9 cellular contexts compared by ENCODE assay signal in the genomic region with DNA sequence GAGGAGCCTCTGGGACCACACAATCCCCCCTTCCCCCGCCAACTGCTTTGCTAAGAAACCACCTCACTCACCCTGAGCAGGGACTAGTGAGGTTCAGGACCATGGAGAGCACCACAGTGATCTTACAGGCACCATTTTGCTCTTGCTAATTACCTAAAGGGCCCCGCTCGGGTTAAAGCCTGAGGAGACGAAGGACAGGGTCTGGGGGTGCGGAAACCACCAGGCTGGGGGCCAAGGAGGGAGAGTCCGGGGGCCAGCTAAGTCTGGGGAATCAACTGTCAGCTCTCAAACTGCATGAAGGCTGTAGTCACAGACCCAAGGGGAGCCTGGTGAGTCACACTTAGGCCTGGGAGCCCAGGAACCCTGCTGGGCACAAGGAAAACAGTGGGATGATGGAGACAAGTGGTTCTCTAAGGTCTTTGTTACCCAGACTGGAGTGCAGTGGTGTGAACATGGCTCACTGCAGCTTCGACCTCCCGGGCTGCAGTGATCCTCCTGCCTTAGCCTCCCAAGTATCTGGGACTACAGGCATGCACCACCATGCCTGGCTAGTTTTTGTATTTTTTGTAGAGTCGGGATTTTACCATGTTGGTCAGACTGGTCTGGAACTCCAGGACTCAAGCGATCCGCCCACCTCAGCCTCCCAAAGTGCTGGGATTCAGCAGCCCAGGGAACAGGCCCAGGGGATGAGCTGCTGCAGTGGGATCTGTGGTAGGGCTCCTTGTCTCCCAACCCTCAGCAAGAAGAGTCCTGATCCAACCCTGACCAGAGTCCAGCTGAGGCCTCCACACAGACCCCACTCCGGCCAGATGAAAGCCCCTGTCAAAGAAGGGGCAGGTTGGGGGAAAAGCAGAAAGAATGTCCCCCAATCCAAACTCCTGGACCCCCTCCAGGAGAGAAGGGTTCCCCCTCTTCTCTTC.
A peak's percentile ranks its signal among the peaks of the same experiment; 100 is the strongest.
DNase-seq lines count a peak whose midpoint lies in the region; ATAC-seq and TF ChIP-seq lines count a peak whose summit lies in the region.
"Had no signal": no experiment of that assay in that cellular context is flagged by ENCODE, and none has a peak within 500 bp of the region (broad histone marks: within the 10 kb centered on the region; RNA-seq: fewer than 3 reads in every experiment).

No MANE protein-coding gene starts in this region.

- TF ChIP-seq CTCF in HFF-Myc (IDR thresholded peaks at IDR 0.05; ENCODE audit: low read depth, low read length, missing control alignments) = no peak
- no peak for TF ChIP-seq CTCF in epithelial cell of esophagus (IDR thresholded peaks at IDR 0.05; ENCODE audit: insufficient read depth, low read depth, low read length, missing control alignments)
- no peak for TF ChIP-seq CTCF in psoas muscle (IDR thresholded peaks at IDR 0.05)

- intact Hi-C loops in psoas muscle (cut with DNase I) = no loop called here

- 53 to 55% (median 54%) methylated on average over 12 of the region's 12 CpGs for whole genome bisulfite sequencing in psoas muscle, 3 donors

- H3K4me1 ChIP-seq in psoas muscle = no peaks in the 10 kb centered on the region

- H3K36me3 ChIP-seq in psoas muscle (ENCODE audit: insufficient read depth in 1 of 2, low read depth in 1 of 2) = no peaks in the 10 kb centered on the region

- H3K27me3 ChIP-seq in psoas muscle (ENCODE audit: insufficient read depth in 3 of 3, low read length in 2 of 3) = no peaks in the 10 kb centered on the region
- H3K27me3 ChIP-seq: dorsolateral prefrontal cortex had no signal

- H3K9me3 ChIP-seq in psoas muscle = no peaks in the 10 kb centered on the region

- DNase-seq in CD1c-positive myeloid dendritic cell (ENCODE audit: extremely low spot score) (peak; percentile 56), HFF-Myc (ENCODE audit: extremely low read depth, low read depth) (peak; percentile 52), UCSD-AML1 (lab: John Stamatoyannopoulos, UW; ENCODE audit: unreplicated experiment) (peak; percentile 42), epithelial cell of esophagus (ENCODE audit: low read depth) (peak; percentile 80), psoas muscle (peak in 1 of 2 donors; percentile 30)

- no peak overlapping the region for H3K27ac ChIP-seq in psoas muscle
- H3K27ac ChIP-seq: dorsolateral prefrontal cortex had no signal

- no peak overlapping the region for H3K4me3 ChIP-seq in HFF-Myc (replicated peaks; ENCODE audit: low read depth, low read length)
- H3K4me3 ChIP-seq in epithelial cell of esophagus (ENCODE audit: low read length) = no peak overlapping the region
- no peak overlapping the region for H3K4me3 ChIP-seq in psoas muscle
- H3K4me3 ChIP-seq: dorsolateral prefrontal cortex had no signal

- ATAC-seq in psoas muscle (peak; percentile 37 to 72 (median 58)), HG02884 (IDR thresholded peaks at IDR 0.05; ENCODE audit: unreplicated experiment) (no peak), HG03196 (IDR thresholded peaks at IDR 0.05; ENCODE audit: unreplicated experiment) (no peak), GM21737 (IDR thresholded peaks at IDR 0.05; ENCODE audit: unreplicated experiment) (no peak)

Comparison
In these comparisons a context has a peak if more than half of its experiments do, and no peak if none do; other contexts are left out.
1. ATAC-seq: peak in psoas muscle (4 of 4); none in HG02884 (single experiment), HG03196 (single experiment) and GM21737 (single experiment).